10 cellular contexts compared by ENCODE assay signal in genomic region chr12:21248679-21249078, GRCh38.
DNase-seq lines count a peak whose midpoint lies in the region; ATAC-seq, FAIRE-seq and TF ChIP-seq lines count a peak whose summit lies in the region.
"Had no signal": no experiment of that assay in that cellular context is flagged by ENCODE, and none has a peak within 500 bp of the region (broad histone marks: within the 10 kb centered on the region; RNA-seq: fewer than 3 reads in every experiment).

No MANE protein-coding gene starts in this region.

- peak; percentile 23 for TF ChIP-seq CTCF in C4-2B (conservative IDR thresholded peaks at IDR 0.05)
- TF ChIP-seq CTCF in esophagus muscularis mucosa (IDR thresholded peaks at IDR 0.05): peak in 1 of 3 experiments; percentile 3

- no peaks in the 10 kb centered on the region for H3K27me3 ChIP-seq in esophagus muscularis mucosa

- H3K27ac Mint-ChIP-seq in activated naive CD8-positive, alpha-beta T cell treated with anti-CD3 and anti-CD28 coated beads for 36 hours: no peak overlapping the region
- H3K27ac Mint-ChIP-seq in T-helper 17 cell: no peak overlapping the region
- H3K27ac Mint-ChIP-seq: IgD-negative memory B cell had no signal

- H3K27ac ChIP-seq in C4-2B (no peak overlapping the region), esophagus muscularis mucosa (replicated peaks in 1 of 4) (no peak overlapping the region)

- no peaks in the 10 kb centered on the region for H3K36me3 Mint-ChIP-seq in activated naive CD8-positive, alpha-beta T cell treated with anti-CD3 and anti-CD28 coated beads for 36 hours
- no peaks in the 10 kb centered on the region for H3K36me3 Mint-ChIP-seq in T-helper 17 cell (ENCODE audit: low read depth)
- H3K36me3 Mint-ChIP-seq: IgD-negative memory B cell had no signal

- DNase-seq in NCI-H748 (lab: John Stamatoyannopoulos, UW; ENCODE audit: unreplicated experiment) (peak; percentile 19), frontal cortex (ENCODE audit: low spot score in 2 of 2) (peak in 1 of 2 donors; percentile 0), T-helper 17 cell (no peak), esophagus muscularis mucosa (ENCODE audit: extremely low spot score) (no peak), HuH-7.5 (ENCODE audit: low spot score) (no peak)
- DNase-seq in activated naive CD8-positive, alpha-beta T cell treated with anti-CD3 and anti-CD28 coated beads for 36 hours: no peak
- DNase-seq: activated CD8-positive, alpha-beta memory T cell treated with anti-CD3 and anti-CD28 coated beads, Interleukin-2, amount 50 U/mL, for 4 hours had no signal

- no peaks in the 10 kb centered on the region for H3K4me1 ChIP-seq in esophagus muscularis mucosa

- WGBS in esophagus muscularis mucosa: 69% methylated on average over 1 of the region's 1 CpG

- no peak overlapping the region for H3K4me3 ChIP-seq in esophagus muscularis mucosa

- TF ChIP-seq EP300 in esophagus muscularis mucosa (IDR thresholded peaks at IDR 0.05): no peak

- no peaks in the 10 kb centered on the region for H3K9me3 Mint-ChIP-seq in activated naive CD8-positive, alpha-beta T cell treated with anti-CD3 and anti-CD28 coated beads for 36 hours
- H3K9me3 Mint-ChIP-seq: IgD-negative memory B cell had no signal

- peak; percentile 49 for ATAC-seq in GM21390 (IDR thresholded peaks at IDR 0.05; ENCODE audit: unreplicated experiment)
- ATAC-seq in T-helper 17 cell: no peak

- H3K27me3 Mint-ChIP-seq in activated naive CD8-positive, alpha-beta T cell treated with anti-CD3 and anti-CD28 coated beads for 36 hours: no peaks in the 10 kb centered on the region
- H3K27me3 Mint-ChIP-seq in T-helper 17 cell: peaks cover 6% of the 10 kb centered on the region
- H3K27me3 Mint-ChIP-seq: IgD-negative memory B cell had no signal

- H3K4me1 Mint-ChIP-seq in activated naive CD8-positive, alpha-beta T cell treated with anti-CD3 and anti-CD28 coated beads for 36 hours: no peaks in the 10 kb centered on the region
- H3K4me1 Mint-ChIP-seq in T-helper 17 cell: no peaks in the 10 kb centered on the region
- H3K4me1 Mint-ChIP-seq: IgD-negative memory B cell had no signal

- no peak overlapping the region for H3K4me3 Mint-ChIP-seq in activated naive CD8-positive, alpha-beta T cell treated with anti-CD3 and anti-CD28 coated beads for 36 hours
- no peak overlapping the region for H3K4me3 Mint-ChIP-seq in T-helper 17 cell
- H3K4me3 Mint-ChIP-seq: IgD-negative memory B cell had no signal

- intact Hi-C loops in esophagus muscularis mucosa (cut with DNase I): no loop called here

- H3K9me3 ChIP-seq in T-helper 17 cell (ENCODE audit: control insufficient read depth, low read length, poor library complexity, severe bottlenecking) (no peaks in the 10 kb centered on the region), esophagus muscularis mucosa (no peaks in the 10 kb centered on the region)

- TF ChIP-seq POLR2A in esophagus muscularis mucosa (IDR thresholded peaks at IDR 0.05; ENCODE audit: low read depth): no peak

- H3K36me3 ChIP-seq in esophagus muscularis mucosa: no peaks in the 10 kb centered on the region

- peak; percentile 79 for FAIRE-seq in frontal cortex (lab: Jason Lieb, UNC)
